1 cellular context compared by ENCODE assay signal in genomic region chr7:105007298-105007697, GRCh38.
TF ChIP-seq lines count a peak whose summit lies in the region.

No MANE protein-coding gene starts in this region.

TF ChIP-seq in HepG2, 621 proteins besides CTCF, POLR2A, EP300 and RAD21 (continued from another document):
- TF ChIP-seq, protein P1, sequence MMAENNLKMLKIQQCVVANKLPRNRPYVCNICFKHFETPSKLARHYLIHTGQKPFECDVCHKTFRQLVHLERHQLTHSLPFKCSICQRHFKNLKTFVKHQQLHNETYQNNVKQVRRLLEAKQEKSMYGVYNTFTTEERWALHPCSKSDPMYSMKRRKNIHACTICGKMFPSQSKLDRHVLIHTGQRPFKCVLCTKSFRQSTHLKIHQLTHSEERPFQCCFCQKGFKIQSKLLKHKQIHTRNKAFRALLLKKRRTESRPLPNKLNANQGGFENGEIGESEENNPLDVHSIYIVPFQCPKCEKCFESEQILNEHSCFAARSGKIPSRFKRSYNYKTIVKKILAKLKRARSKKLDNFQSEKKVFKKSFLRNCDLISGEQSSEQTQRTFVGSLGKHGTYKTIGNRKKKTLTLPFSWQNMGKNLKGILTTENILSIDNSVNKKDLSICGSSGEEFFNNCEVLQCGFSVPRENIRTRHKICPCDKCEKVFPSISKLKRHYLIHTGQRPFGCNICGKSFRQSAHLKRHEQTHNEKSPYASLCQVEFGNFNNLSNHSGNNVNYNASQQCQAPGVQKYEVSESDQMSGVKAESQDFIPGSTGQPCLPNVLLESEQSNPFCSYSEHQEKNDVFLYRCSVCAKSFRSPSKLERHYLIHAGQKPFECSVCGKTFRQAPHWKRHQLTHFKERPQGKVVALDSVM (CRISPR knock-in tag; IDR thresholded peaks at IDR 0.05): peak; percentile 79
